ENCODE assay signal across 15 cellular contexts in the genomic region with DNA sequence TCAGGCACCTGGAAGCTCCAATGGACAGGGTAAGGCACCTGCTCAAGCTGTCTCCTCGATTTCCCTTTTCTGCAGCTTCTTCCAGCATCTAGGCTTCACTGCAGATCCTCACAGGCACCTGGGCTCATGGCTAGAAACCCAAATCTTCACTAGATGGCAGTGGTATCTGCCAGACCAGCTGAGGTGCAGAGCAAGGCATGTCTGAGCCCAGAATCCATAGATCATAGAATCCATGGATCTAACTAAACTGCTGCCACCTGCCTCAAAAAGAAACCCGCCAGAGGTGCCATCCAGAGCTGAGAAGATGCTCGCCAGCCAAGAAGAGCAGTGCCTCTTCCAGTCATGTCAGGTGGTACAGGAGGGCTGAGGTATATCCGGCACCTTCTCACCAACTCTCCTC. TPM values are rescaled to one million over a fixed set of nuclear protein-coding genes. Genes with fewer than 3 reads are reported as not detected.
DNase-seq lines count a peak whose midpoint lies in the region; ATAC-seq, FAIRE-seq and TF ChIP-seq lines count a peak whose summit lies in the region.
"Had no signal": no experiment of that assay in that cellular context is flagged by ENCODE, and none has a peak within 500 bp of the region (broad histone marks: within the 10 kb centered on the region; RNA-seq: fewer than 3 reads in every experiment).

No MANE protein-coding gene starts in this region.

- FAIRE-seq in HTR-8/SVneo (lab: Jason Lieb, UNC) = no peak

- no peak overlapping the region for H3K4me3 ChIP-seq in A673 (ENCODE audit: low read depth, low read length, poor library complexity, severe bottlenecking)
- no peak overlapping the region for H3K4me3 ChIP-seq in H7 (ENCODE audit: insufficient read depth, low read depth, low read length)
- H3K4me3 ChIP-seq in gastroesophageal sphincter = no peak overlapping the region
- H3K4me3 ChIP-seq: mucosa of descending colon, SK-N-MC had no signal

- no peak overlapping the region for H3K27ac ChIP-seq in A673 (ENCODE audit: low read depth, low read length, poor library complexity, severe bottlenecking)
- peak overlapping the region in 1 of 4 donors; percentile 18 for H3K27ac ChIP-seq in gastroesophageal sphincter
- H3K27ac ChIP-seq: SK-N-MC had no signal

- TF ChIP-seq EP300 in gastroesophageal sphincter (IDR thresholded peaks at IDR 0.05) = no peak

- BruUV-seq in A673 (replicated peaks; lab: Mats Ljungman, UMichigan) = no TSS peak

- CTCF ChIA-PET in A673 (lab: Charles Lee) = no interaction called here

- no peak for TF ChIP-seq POLR2A in gastroesophageal sphincter (IDR thresholded peaks at IDR 0.05)

- H3K4me1 ChIP-seq in A673 (ENCODE audit: insufficient read depth, low read length, poor library complexity, severe bottlenecking) (peaks cover 9% of the 10 kb centered on the region), gastroesophageal sphincter (peaks cover 0 to 7% (median 0%) of the 10 kb centered on the region in 3 donors)

- POLR2A ChIA-PET in A673 (lab: Charles Lee; ENCODE audit: low non-redundant PET) = no interaction called here

- no peaks in the 10 kb centered on the region for H3K27me3 ChIP-seq in A673 (replicated peaks; ENCODE audit: insufficient read depth, low read depth, low read length, poor library complexity)
- H3K27me3 ChIP-seq in H7 (ENCODE audit: control insufficient read depth, insufficient read depth, low read length) = peaks cover under 1% of the 10 kb centered on the region; the same call in 1 of the 2 replicates
- H3K27me3 ChIP-seq in gastroesophageal sphincter = peaks cover 44% of the 10 kb centered on the region

- ATAC-seq in SK-N-SH treated with all-trans-retinoic acid at 6 μM for 48 hours (peak; percentile 65), left colon (peak; percentile 57), GM18868 (IDR thresholded peaks at IDR 0.05; ENCODE audit: unreplicated experiment) (no peak), gastroesophageal sphincter (no peak)
- ATAC-seq: activated CD4-positive, CD25-positive, alpha-beta regulatory T cell treated with anti-CD3 and anti-CD28 coated beads, Interleukin-2, amount 50 U/mL, for 24 hours; mucosa of descending colon; stimulated activated effector memory CD8-positive, alpha-beta T cell treated with anti-CD3 and anti-CD28 coated beads, Interleukin-12 subunit alpha, Interleukin-12 subunit beta, amount 100 ng/mL, for 72 hours had no signal

- intact Hi-C loops in A673 (cut with micrococcal nuclease; ENCODE audit: unreplicated experiment) (loop anchor here (10.0 kb wide), 1 partner anchor 167 kb away; no protein-coding TSS in a partner anchor), left colon (cut with DNase I, micrococcal nuclease) (no loop called here)

- no peak for DNase-seq in A673 (ENCODE audit: low spot score)
- peak; percentile 56 for DNase-seq in H7
- DNase-seq in left colon = no peak
- DNase-seq in T1000 (lab: John Stamatoyannopoulos, UW) = no peak
- no peak for DNase-seq in HTR-8/SVneo (ENCODE audit: insufficient read length, low spot score)
- DNase-seq: mucosa of descending colon; NCI-H1105; NCI-H774; stimulated activated CD4-positive, alpha-beta T cell treated with anti-CD3 and anti-CD28 coated beads, Interleukin-2, amount 100 ng/mL, for 48 hours had no signal

- H3K36me3 ChIP-seq in A673 (ENCODE audit: insufficient read depth, low read length, poor library complexity, severe bottlenecking) (no peaks in the 10 kb centered on the region), H7 (replicated peaks; ENCODE audit: control insufficient read depth, insufficient read depth, low read length) (no peaks in the 10 kb centered on the region), gastroesophageal sphincter (no peaks in the 10 kb centered on the region)

- peak; percentile 35; the same call in 1 of the 2 replicates for TF ChIP-seq CTCF in A673 (conservative IDR thresholded peaks at IDR 0.05; ENCODE audit: low read depth, low read length)
- peak in 1 of 4 experiments; percentile 20 for TF ChIP-seq CTCF in gastroesophageal sphincter (IDR thresholded peaks at IDR 0.05)

- no peaks in the 10 kb centered on the region for H3K9me3 ChIP-seq in A673 (ENCODE audit: low read depth, low read length, poor library complexity, severe bottlenecking)
- H3K9me3 ChIP-seq in gastroesophageal sphincter = no peaks in the 10 kb centered on the region
- H3K9me3 ChIP-seq: mucosa of descending colon had no signal

- 76% methylated on average over 4 of the region's 4 CpGs; no CpG with 5 or more reads in 1 of the 2 donors for WGBS in gastroesophageal sphincter (ENCODE audit: low coverage in 1 of 2), 2 donors

TF ChIP-seq in SK-N-SH treated with all-trans-retinoic acid at 6 μM for 48 hours, 23 proteins besides CTCF, POLR2A, EP300 and RAD21:
- no peak for TF ChIP-seq ESRRG (CRISPR knock-in tag; IDR thresholded peaks at IDR 0.05)
- TF ChIP-seq, protein P1, sequence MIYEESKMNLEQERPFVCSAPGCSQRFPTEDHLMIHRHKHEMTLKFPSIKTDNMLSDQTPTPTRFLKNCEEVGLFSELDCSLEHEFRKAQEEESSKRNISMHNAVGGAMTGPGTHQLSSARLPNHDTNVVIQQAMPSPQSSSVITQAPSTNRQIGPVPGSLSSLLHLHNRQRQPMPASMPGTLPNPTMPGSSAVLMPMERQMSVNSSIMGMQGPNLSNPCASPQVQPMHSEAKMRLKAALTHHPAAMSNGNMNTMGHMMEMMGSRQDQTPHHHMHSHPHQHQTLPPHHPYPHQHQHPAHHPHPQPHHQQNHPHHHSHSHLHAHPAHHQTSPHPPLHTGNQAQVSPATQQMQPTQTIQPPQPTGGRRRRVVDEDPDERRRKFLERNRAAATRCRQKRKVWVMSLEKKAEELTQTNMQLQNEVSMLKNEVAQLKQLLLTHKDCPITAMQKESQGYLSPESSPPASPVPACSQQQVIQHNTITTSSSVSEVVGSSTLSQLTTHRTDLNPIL (CRISPR knock-in tag; IDR thresholded peaks at IDR 0.05; ENCODE audit: low read depth) = no peak

RNA-seq across cellular contexts. Expression of a gene that starts 6.9 kb away (rescaled TPM):
- 5.5 and 6.6 TPM in 2 replicates for total RNA-seq in A673 (2021)
- total RNA-seq in H7 (2014; rRNA removed; shearing (Covaris generic)) = 8.2 and 13.2 TPM in 2 replicates
- 1 to 10 TPM in 1 of 2 donors, under 1 TPM in 1; 0.27 to 1.6 TPM for total RNA-seq in left colon
- total RNA-seq in gastroesophageal sphincter = 1 to 10 TPM; 2.3 to 4.9 (median 4.8) TPM

Comparison
In these comparisons a context has a peak if more than half of its experiments do, and no peak if none do; other contexts are left out.
1. ATAC-seq: peak in SK-N-SH treated with all-trans-retinoic acid at 6 μM for 48 hours (single experiment) and left colon (single experiment); none in GM18868 (single experiment) and gastroesophageal sphincter (single experiment).